ENCODE assay signal across 32 cellular contexts in the genomic region with DNA sequence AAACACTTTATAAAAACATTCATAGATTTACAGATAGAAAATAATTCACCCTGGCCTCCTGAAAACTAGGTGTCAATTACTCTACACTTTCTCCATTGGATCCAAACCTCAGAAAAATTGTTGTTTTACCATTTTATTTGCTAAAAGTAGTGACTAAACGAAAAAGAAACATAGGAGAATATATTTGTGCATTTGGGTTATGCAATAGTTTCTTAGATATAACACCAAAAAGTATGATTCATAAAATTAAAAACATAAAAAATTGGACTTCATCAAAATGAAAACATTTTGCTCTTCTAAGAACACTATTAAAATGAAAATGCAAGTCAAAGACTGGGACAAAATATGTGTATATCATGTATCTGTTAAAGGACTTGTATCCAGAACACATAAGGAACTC.
"Had no signal": no experiment of that assay in that cellular context is flagged by ENCODE, and none has a peak within 500 bp of the region (broad histone marks: within the 10 kb centered on the region; RNA-seq: fewer than 3 reads in every experiment).

No MANE protein-coding gene starts in this region.

- H3K9me3 ChIP-seq: ascending aorta had no signal

- DNase-seq: activated B cell treated with CpG ODN at 0.5 μM for 24 hours; activated CD4-positive, alpha-beta memory T cell treated with anti-CD3 and anti-CD28 coated beads for 36 hours; activated CD4-positive, alpha-beta T cell treated with anti-CD3 and anti-CD28 coated beads for 4 hours; activated CD4-positive, alpha-beta T cell treated with anti-CD3 and anti-CD28 coated beads, Interleukin-2, amount 10 ng/mL, durations not matched to agents 24 days and 14 days; activated CD4-positive, alpha-beta T cell treated with anti-CD3 and anti-CD28 coated beads, Interleukin-2, amount 50 U/mL, for 1 hour; activated CD4-positive, alpha-beta T cell treated with anti-CD3 and anti-CD28 coated beads, Interleukin-2, amount 50 U/mL, for 4 hours; activated CD4-positive, CD25-positive, alpha-beta regulatory T cell treated with anti-CD3 and anti-CD28 coated beads, Interleukin-2, amount 50 U/mL, for 72 hours; activated CD8-positive, alpha-beta memory T cell treated with anti-CD3 and anti-CD28 coated beads, Interleukin-2, amount 50 U/mL, for 4 hours; activated CD8-positive, alpha-beta T cell treated with anti-CD3 and anti-CD28 coated beads for 36 hours; activated effector memory CD4-positive, alpha-beta T cell treated with anti-CD3 and anti-CD28 coated beads, Interleukin-2, amount 50 U/mL, for 16 hours; activated gamma-delta T cell treated with Interleukin-2 at 50 U/mL for 16 hours; activated naive CD4-positive, alpha-beta T cell; activated naive CD4-positive, alpha-beta T cell treated with anti-CD3 and anti-CD28 coated beads for 36 hours; activated naive CD4-positive, alpha-beta T cell treated with anti-CD3 and anti-CD28 coated beads, Interleukin-2, amount 50 U/mL, for 16 hours; activated naive CD8-positive, alpha-beta T cell treated with anti-CD3 and anti-CD28 coated beads for 36 hours; activated T-cell treated with anti-CD3 and anti-CD28 coated beads for 4 hours; activated T-cell treated with anti-CD3 and anti-CD28 coated beads, Interleukin-2, amount 50 U/mL, for 1 hour; activated T-cell treated with anti-CD3 and anti-CD28 coated beads, Interleukin-2, amount 50 U/mL, for 4 hours; activated T-cell treated with anti-CD3 and anti-CD28 coated beads, Interleukin-2, amount 50 U/mL, for 72 hours; amygdala; anterior cingulate cortex; caudate nucleus; T-helper 1 cell; T-helper 2 cell; T-helper 9 cell had no signal

- ATAC-seq: activated CD8-positive, alpha-beta T cell treated with anti-CD3 and anti-CD28 coated beads for 36 hours; activated naive CD4-positive, alpha-beta T cell treated with anti-CD3 and anti-CD28 coated beads, Interleukin-2, amount 50 U/mL, for 72 hours; activated T-cell treated with anti-CD3 and anti-CD28 coated beads, Interleukin-2, amount 50 U/mL, for 4 hours; activated T-cell treated with anti-CD3 and anti-CD28 coated beads, Interleukin-2, amount 50 U/mL, for 72 hours; activated T-helper 17 cell treated with anti-CD3 and anti-CD28 coated beads, Interleukin-2, amount 50 U/mL, for 72 hours had no signal

- H3K4me3 ChIP-seq: ascending aorta, cardiac muscle cell had no signal

- H3K27me3 ChIP-seq: ascending aorta, cardiac muscle cell had no signal

- H3K36me3 ChIP-seq: ascending aorta, cardiac muscle cell had no signal

- FAIRE-seq: bronchial epithelial cell, TTC549 had no signal

- H3K4me1 ChIP-seq: ascending aorta had no signal

- H3K27ac ChIP-seq: ascending aorta, cardiac muscle cell, VCaP had no signal
